10 cellular contexts compared by ENCODE assay signal in genomic region chr16:55323637-55324490, GRCh38. TPM values are rescaled to one million over a fixed set of nuclear protein-coding genes. Genes with fewer than 3 reads are reported as not detected.
DNase-seq lines count a peak whose midpoint lies in the region; ATAC-seq and TF ChIP-seq lines count a peak whose summit lies in the region.
"Had no signal": no experiment of that assay in that cellular context is flagged by ENCODE, and none has a peak within 500 bp of the region (broad histone marks: within the 10 kb centered on the region; RNA-seq: fewer than 3 reads in every experiment).

IRX6 (plus strand) TSS chr16:55324203; CDS start chr16:55325092, 889 bp downstream.

- no peak for TF ChIP-seq CTCF in omental fat pad (IDR thresholded peaks at IDR 0.05)

- ATAC-seq in omental fat pad (ENCODE audit: low FRiP score), result peak; percentile 72
- ATAC-seq in HG03097 (IDR thresholded peaks at IDR 0.05; ENCODE audit: low FRiP score, unreplicated experiment), result no peak
- no peak for ATAC-seq in HG03175 (IDR thresholded peaks at IDR 0.05; ENCODE audit: unreplicated experiment)
- no peak for ATAC-seq in GM19023 (IDR thresholded peaks at IDR 0.05; ENCODE audit: unreplicated experiment)
- ATAC-seq: activated naive CD4-positive, alpha-beta T cell treated with anti-CD3 and anti-CD28 coated beads, Interleukin-2, amount 50 U/mL, for 72 hours had no signal

- DNase-seq in EH (ENCODE audit: low read depth) (peak; percentile 1), NCI-H1930 (lab: John Stamatoyannopoulos, UW) (peak; percentile 17 to 67), fibroblast of gingiva (ENCODE audit: low read depth) (peak; percentile 78), omental fat pad (ENCODE audit: low spot score) (no peak), NCI-H446 treated with DMSO at 0.1 percent for 48 hours (lab: John Stamatoyannopoulos, UW) (no peak)

RNA-seq across cellular contexts. Expression of gene IRX6, which starts in this region (rescaled TPM):
- 10 to 100 TPM in 2 of 4 donors, 1 to 10 TPM in 2; 1.1 to 34.0 (median 10.4) TPM for total RNA-seq in omental fat pad
- total RNA-seq: activated naive CD4-positive, alpha-beta T cell treated with anti-CD3 and anti-CD28 coated beads, Interleukin-2, amount 50 U/mL, for 72 hours; lung microvascular endothelial cell had no signal

Comparison
In these comparisons a context has a peak if more than half of its experiments do, and no peak if none do; other contexts are left out.
1. DNase-seq: peak in EH (single experiment), NCI-H1930 (2 of 2) and fibroblast of gingiva (single experiment); none in omental fat pad (single experiment) and NCI-H446 treated with DMSO at 0.1 percent for 48 hours (single experiment).